ENCODE assay signal across 8 cellular contexts in genomic region chr1:196723325-196724185, GRCh38. TPM values are rescaled to one million over a fixed set of nuclear protein-coding genes. Genes with fewer than 3 reads are reported as not detected.
DNase-seq lines count a peak whose midpoint lies in the region; ATAC-seq and TF ChIP-seq lines count a peak whose summit lies in the region.

No MANE protein-coding gene starts in this region.

- H3K36me3 Mint-ChIP-seq in WTC11, result no peaks in the 10 kb centered on the region
- no peaks in the 10 kb centered on the region for H3K36me3 Mint-ChIP-seq in stimulated activated memory B cell treated with anti-CD40 and anti-IgM and Interleukin-4, amounts not matched to agents 10 μg/mL and 1 μg/mL and 100 μg/mL, for 72 hours

- H3K9me3 Mint-ChIP-seq in WTC11, result no peaks in the 10 kb centered on the region
- no peaks in the 10 kb centered on the region for H3K9me3 Mint-ChIP-seq in stimulated activated memory B cell treated with anti-CD40 and anti-IgM and Interleukin-4, amounts not matched to agents 10 μg/mL and 1 μg/mL and 100 μg/mL, for 72 hours

- TF ChIP-seq CTCF in WTC11 (IDR thresholded peaks at IDR 0.05), result peak; percentile 82

- no peak overlapping the region for H3K4me3 Mint-ChIP-seq in WTC11
- no peak overlapping the region for H3K4me3 Mint-ChIP-seq in stimulated activated memory B cell treated with anti-CD40 and anti-IgM and Interleukin-4, amounts not matched to agents 10 μg/mL and 1 μg/mL and 100 μg/mL, for 72 hours

- ATAC-seq in GM18909 (IDR thresholded peaks at IDR 0.05; ENCODE audit: poor library complexity, unreplicated experiment), result peak; percentile 99
- peak; percentile 76 for ATAC-seq in HG03060 (IDR thresholded peaks at IDR 0.05; ENCODE audit: low read depth, unreplicated experiment)
- ATAC-seq in WTC11, result peak; percentile 100
- ATAC-seq in stimulated activated memory B cell treated with anti-CD40 and anti-IgM and Interleukin-4, amounts not matched to agents 10 μg/mL and 1 μg/mL and 100 μg/mL, for 72 hours, result peak; percentile 61

- no peaks in the 10 kb centered on the region for H3K27me3 Mint-ChIP-seq in WTC11 (ENCODE audit: low read depth)
- H3K27me3 Mint-ChIP-seq in stimulated activated memory B cell treated with anti-CD40 and anti-IgM and Interleukin-4, amounts not matched to agents 10 μg/mL and 1 μg/mL and 100 μg/mL, for 72 hours, result no peaks in the 10 kb centered on the region

- no peak overlapping the region for H3K27ac Mint-ChIP-seq in WTC11
- no peak overlapping the region for H3K27ac Mint-ChIP-seq in stimulated activated memory B cell treated with anti-CD40 and anti-IgM and Interleukin-4, amounts not matched to agents 10 μg/mL and 1 μg/mL and 100 μg/mL, for 72 hours

- CTCF ChIA-PET in WTC11 (lab: Charles Lee), result interaction anchor here (0.6 to 1.8 kb wide), 15 partner anchors 9 to 763 kb away, joined by 3 to 8 read pairs (median 4); no protein-coding TSS in a partner anchor

- H3K4me1 Mint-ChIP-seq in WTC11, result no peaks in the 10 kb centered on the region
- H3K4me1 Mint-ChIP-seq in stimulated activated memory B cell treated with anti-CD40 and anti-IgM and Interleukin-4, amounts not matched to agents 10 μg/mL and 1 μg/mL and 100 μg/mL, for 72 hours, result no peaks in the 10 kb centered on the region

- POLR2A ChIA-PET in WTC11 (lab: Charles Lee), result no interaction called here

- peak; percentile 92 for DNase-seq in DMS53 (lab: John Stamatoyannopoulos, UW)
- DNase-seq in NCI-H187 treated with DMSO at 0.1 percent for 48 hours (lab: John Stamatoyannopoulos, UW), result peak; percentile 58
- peak; percentile 92 for DNase-seq in WTC11 (ENCODE audit: low spot score)
- peak; percentile 21 for DNase-seq in fibroblast of gingiva (ENCODE audit: low read depth)
- no peak for DNase-seq in OCI-M2 (lab: John Stamatoyannopoulos, UW; ENCODE audit: unreplicated experiment)

TF ChIP-seq in WTC11, 78 proteins besides CTCF, POLR2A, EP300 and RAD21:
- TF ChIP-seq ETV6 (CRISPR knock-in tag; IDR thresholded peaks at IDR 0.05) (peak; percentile 36; the same call in 1 of the 2 replicates), ATF6 (CRISPR knock-in tag; IDR thresholded peaks at IDR 0.05) (no peak)

RNA-seq across cellular contexts. Expression of gene CFHR3, which starts 51.1 kb away (rescaled TPM):
- 0.24 to 0.80 TPM (median 0.27 TPM) in 3 replicates for total RNA-seq in WTC11 (2021)
